In genomic region chr11:78022397-78023396, GRCh38 we compare ENCODE assay signal across 9 cellular contexts. TPM values are rescaled to one million over a fixed set of nuclear protein-coding genes. Genes with fewer than 3 reads are reported as not detected.
DNase-seq lines count a peak whose midpoint lies in the region; ATAC-seq, FAIRE-seq and TF ChIP-seq lines count a peak whose summit lies in the region.
"Had no signal": no experiment of that assay in that cellular context is flagged by ENCODE, and none has a peak within 500 bp of the region (broad histone marks: within the 10 kb centered on the region; RNA-seq: fewer than 3 reads in every experiment).

A gene with protein sequence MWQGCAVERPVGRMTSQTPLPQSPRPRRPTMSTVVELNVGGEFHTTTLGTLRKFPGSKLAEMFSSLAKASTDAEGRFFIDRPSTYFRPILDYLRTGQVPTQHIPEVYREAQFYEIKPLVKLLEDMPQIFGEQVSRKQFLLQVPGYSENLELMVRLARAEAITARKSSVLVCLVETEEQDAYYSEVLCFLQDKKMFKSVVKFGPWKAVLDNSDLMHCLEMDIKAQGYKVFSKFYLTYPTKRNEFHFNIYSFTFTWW (minus strand): TSS chr11:78023276. CDS start chr11:78023249, 27 bp downstream.

- H3K9ac ChIP-seq in K562 (ENCODE audit: insufficient read depth in 1 of 2, low read depth in 2 of 2, low read length in 2 of 2) = peak within 1 kb of the TSS in 1 of 2 experiments; percentile 78; a peak in 2 of 4 replicates
- H3K9ac ChIP-seq in keratinocyte (ENCODE audit: control insufficient read depth, extremely low read depth, insufficient read depth, low read length) = peak within 1 kb of the TSS; percentile 45

- ATAC-seq in K562 (no peak; the same call in 2 of the 3 replicates), HG03045 (IDR thresholded peaks at IDR 0.05; ENCODE audit: unreplicated experiment) (no peak)

- CTCF ChIA-PET in K562 (lab: Yijun Ruan, JAX; ENCODE audit: low intra/inter-chr PET ratio) = no interaction called here

- no peaks in the 10 kb centered on the region for H3K9me1 ChIP-seq in K562 (ENCODE audit: control insufficient read depth, insufficient read depth, low read length)
- H3K9me1 ChIP-seq in keratinocyte (ENCODE audit: control insufficient read depth, extremely low read depth, insufficient read depth, low read length) = no peaks in the 10 kb centered on the region

- no peaks in the 10 kb centered on the region for H3K27me3 ChIP-seq in K562 (ENCODE audit: control insufficient read depth in 2 of 2, insufficient read depth in 2 of 2, low read length in 2 of 2)
- no peaks in the 10 kb centered on the region for H3K27me3 ChIP-seq in keratinocyte (ENCODE audit: control insufficient read depth, extremely low read depth, insufficient read depth, low read length)
- no peaks in the 10 kb centered on the region for H3K27me3 ChIP-seq in tibial nerve

- H3K79me2 ChIP-seq in K562 (ENCODE audit: control insufficient read depth, insufficient read depth, low read length) (no peaks in the 10 kb centered on the region), keratinocyte (ENCODE audit: control insufficient read depth, insufficient read depth, low read length) (no peaks in the 10 kb centered on the region)

- H3K27ac ChIP-seq in K562 (ENCODE audit: extremely low read depth, low read depth, low read length) (no peak within 1 kb of the TSS), keratinocyte (ENCODE audit: control insufficient read depth, insufficient read depth, low read length) (peak within 1 kb of the TSS; percentile 28), tibial nerve (peak within 1 kb of the TSS in 3 of 4 donors; percentile 75 to 84 (median 77))
- H3K27ac ChIP-seq: neutrophil had no signal

- POLR2A ChIA-PET in K562 (lab: Yijun Ruan, JAX) = interaction anchor here (1.2 kb wide), 1 partner anchor 15 kb away, joined by 3 read pairs; no protein-coding TSS in a partner anchor

- H3K4me3 ChIP-seq in K562 (no peak within 1 kb of the TSS), keratinocyte (ENCODE audit: control insufficient read depth in 2 of 3, extremely low read depth in 1 of 3, insufficient read depth in 2 of 3, low read depth in 1 of 3, low read length in 3 of 3) (peak within 1 kb of the TSS; percentile 41 to 67 (median 48)), tibial nerve (peak within 1 kb of the TSS; percentile 38 to 57 (median 50))

- H3K36me3 ChIP-seq in K562 (ENCODE audit: control insufficient read depth, insufficient read depth, low read length) (no peaks in the 10 kb centered on the region), keratinocyte (ENCODE audit: control insufficient read depth in 2 of 2, extremely low read depth in 1 of 2, insufficient read depth in 2 of 2, low read length in 2 of 2) (no peaks in the 10 kb centered on the region), tibial nerve (peaks cover 0 to 7% (median 0%) of the 10 kb centered on the region in 3 donors)
- H3K36me3 ChIP-seq: neutrophil had no signal

- BruUV-seq in K562 (replicated peaks; lab: Mats Ljungman, UMichigan) = no TSS peak

- H3K4me2 ChIP-seq in K562 (ENCODE audit: insufficient read depth, low read length) (no peak within 1 kb of the TSS), keratinocyte (ENCODE audit: control insufficient read depth, extremely low read depth, insufficient read depth, low read depth, low read length) (peak within 1 kb of the TSS; percentile 74)

- H3K4me1 ChIP-seq in K562 (replicated peaks in 1 of 2; ENCODE audit: control insufficient read depth in 2 of 2, insufficient read depth in 2 of 2, low read length in 2 of 2) = peaks cover 0 to 5% of the 10 kb centered on the region in 2 experiments; a peak in 1 of 5 replicates
- peaks cover 15% of the 10 kb centered on the region for H3K4me1 ChIP-seq in keratinocyte (ENCODE audit: control insufficient read depth, extremely low read depth, insufficient read depth, low read length)
- H3K4me1 ChIP-seq in tibial nerve = peaks cover 0 to 21% (median 0%) of the 10 kb centered on the region in 4 donors

- TF ChIP-seq EP300 in K562 (IDR thresholded peaks at IDR 0.05; ENCODE audit: low read length) = no peak
- no peak for TF ChIP-seq EP300 in tibial nerve (IDR thresholded peaks at IDR 0.05)

- WGBS in K562 (ENCODE audit: insufficient coverage, low coverage, missing lambda C conversion rate) = 59% methylated on average over 26 of the region's 37 CpGs
- 9 to 11% methylated on average over 37 of the region's 37 CpGs for WGBS in tibial nerve, 2 donors

- dilution Hi-C loops in keratinocyte (cut with MboI; ENCODE audit: extremely low pct_ligation_motif_present, low sequenced_read_pairs) = no loop called here

- TF ChIP-seq CTCF in K562 (IDR thresholded peaks at IDR 0.05 in 2 of 3, conservative IDR thresholded peaks at IDR 0.05 in 1 of 3; ENCODE audit: insufficient read depth in 2 of 3, low read depth in 1 of 3, low read length in 3 of 3) (no peak), keratinocyte (optimal IDR thresholded peaks at IDR 0.05 in 1 of 3, IDR thresholded peaks at IDR 0.05 in 1 of 3, conservative IDR thresholded peaks at IDR 0.05 in 1 of 3; ENCODE audit: extremely low read depth in 1 of 3, insufficient read depth in 2 of 3, low read length in 3 of 3) (no peak), tibial nerve (IDR thresholded peaks at IDR 0.05) (no peak)

- no peak within 1 kb of the TSS for H2AFZ ChIP-seq in K562 (ENCODE audit: low read depth, low read length)
- peak within 1 kb of the TSS; percentile 94 for H2AFZ ChIP-seq in keratinocyte (ENCODE audit: control insufficient read depth, low read length)

- DNase-seq in NCI-H1105 treated with DMSO at 0.1 percent for 48 hours (lab: John Stamatoyannopoulos, UW) (peak; percentile 30), K562 (ENCODE audit: extremely low read depth in 1 of 4, low spot score in 3 of 4) (no peak), keratinocyte (ENCODE audit: low read depth, low spot score) (no peak), tibial nerve (ENCODE audit: low spot score in 2 of 2) (peak in 1 of 2 donors; percentile 11), globus pallidus (ENCODE audit: low spot score) (no peak), GM19239 (ENCODE audit: insufficient read length, low spot score) (no peak)
- DNase-seq in stimulated activated CD4-positive, alpha-beta T cell treated with anti-CD3 and anti-CD28 coated beads, Interleukin-1b, Interleukin-23, amount 100 ng/mL, for 48 hours = no peak

- TF ChIP-seq RAD21 in K562 (CRISPR knock-in tag; conservative IDR thresholded peaks at IDR 0.05 in 1 of 2, IDR thresholded peaks at IDR 0.05 in 1 of 2) = no peak

- intact Hi-C loops in K562 (cut with micrococcal nuclease) = no loop called here

- H4K20me1 ChIP-seq in K562 (replicated peaks; ENCODE audit: control insufficient read depth, insufficient read depth, low read length) = no peaks in the 10 kb centered on the region
- H4K20me1 ChIP-seq in keratinocyte (ENCODE audit: control insufficient read depth, extremely low read depth, insufficient read depth, low read length) = no peaks in the 10 kb centered on the region

- in situ Hi-C loops in K562 (cut with MboI) = no loop called here

- TF ChIP-seq POLR2A in K562 (conservative IDR thresholded peaks at IDR 0.05) (no peak), tibial nerve (IDR thresholded peaks at IDR 0.05) (no peak)

- H3K9me3 ChIP-seq in K562 (replicated peaks; ENCODE audit: control insufficient read depth, insufficient read depth, low read depth, low read length) (no peaks in the 10 kb centered on the region; the same call in 1 of the 2 replicates), keratinocyte (ENCODE audit: control insufficient read depth, low read depth, low read length) (no peaks in the 10 kb centered on the region), tibial nerve (no peaks in the 10 kb centered on the region)
- H3K9me3 ChIP-seq: neutrophil had no signal

- FAIRE-seq in K562 (lab: Jason Lieb, UNC) (no peak), keratinocyte (lab: Jason Lieb, UNC) (no peak), GM19239 (lab: Jason Lieb, UNC) (no peak)

TF ChIP-seq in K562, 482 proteins besides CTCF, POLR2A, EP300 and RAD21:
- TF ChIP-seq HDAC3 (IDR thresholded peaks at IDR 0.05; ENCODE audit: borderline replicate concordance, partially characterized antibody) (no peak), PCBP1 (IDR thresholded peaks at IDR 0.05; ENCODE audit: low read depth, low read length, poor library complexity, severe bottlenecking) (peak; percentile 27)

RNA-seq across cellular contexts. Expression of the gene that starts here (rescaled TPM):
- 0.40 and 0.51 TPM in 2 replicates for total RNA-seq in K562 (2011; cell fraction: chromatin; rRNA removed; ENCODE audit: low replicate concordance)
- 0.39 TPM in 1 of 2 replicates, not detected in the other for total RNA-seq in K562 (2011; cell fraction: nucleolus; rRNA removed)
- total RNA-seq in K562 (2011; cell fraction: nucleoplasm; rRNA removed) = 0.29 TPM in 1 of 2 replicates, not detected in the other
- total RNA-seq in K562 (2014; rRNA removed) (0.08 TPM in 1 of 2 replicates, not detected in the other), K562 (2014; rRNA removed; fragmentation: Illumina TruSeq; extraction: Trizol) (0.11 TPM in 1 of 2 replicates, not detected in the other), K562 (2015; rRNA removed; fragmentation: Illumina TruSeq; extraction: Trizol) (0.14 and 0.15 TPM in 2 replicates), K562 (2021) (0.09 and 0.29 TPM in 2 replicates), tibial nerve (1 to 10 TPM; 2.5 to 6.0 (median 3.4) TPM)
- polyA plus RNA-seq in K562 (2011; rRNA removed) (0.11 and 0.20 TPM in 2 replicates), K562 (2014; fragmentation: Illumina TruSeq; extraction: Trizol) (0.14 and 0.30 TPM in 2 replicates), K562 (2014; fragmentation: Nextera tagmentation; extraction: Ambion mirVana) (under 1 TPM in 1 of 2 experiments, not detected in 1; 0.29 TPM), K562 (2014; rRNA removed) (0.04 TPM in 1 of 2 replicates, not detected in the other), keratinocyte (0.81 to 3.4 TPM (median 2.1 TPM) in 3 replicates)
- polyA plus RNA-seq in K562 (2011; cell fraction: cytosol; rRNA removed) = 0.10 TPM in 1 of 2 replicates, not detected in the other
- 0.07 and 0.21 TPM in 2 replicates for polyA plus RNA-seq in K562 (2011; cell fraction: nucleus; rRNA removed)
- polyA plus RNA-seq in K562 (2012) = 0.14 and 0.32 TPM in 2 replicates
- polyA minus RNA-seq in K562 (2011; rRNA and poly(A)+ RNA removed) = 0.18 TPM in 1 of 2 replicates, not detected in the other
- not detected in 2 replicates for polyA minus RNA-seq in K562 (2011; cell fraction: cytosol; rRNA and poly(A)+ RNA removed)
- not detected in 2 replicates for polyA minus RNA-seq in K562 (2011; cell fraction: nucleus; rRNA and poly(A)+ RNA removed)
- polyA plus RNA-seq in keratinocyte (2011; ENCODE audit: low read depth) = 0.60 TPM
- polyA plus RNA-seq in keratinocyte (2011; cell fraction: cytosol; rRNA removed) = 1.0 and 1.6 TPM in 2 replicates
- 0.50 and 0.69 TPM in 2 replicates for polyA plus RNA-seq in keratinocyte (2011; cell fraction: nucleus; rRNA removed)
- polyA plus RNA-seq in keratinocyte (2012; ENCODE audit: low replicate concordance) = 0.52 and 2.6 TPM in 2 replicates
- 0.69 to 4.9 TPM (median 1.5 TPM) in 3 replicates for polyA minus RNA-seq in keratinocyte
- 1.3 TPM for polyA minus RNA-seq in keratinocyte (2011; cell fraction: cytosol; rRNA and poly(A)+ RNA removed)
- polyA minus RNA-seq in keratinocyte (2011; cell fraction: nucleus; rRNA and poly(A)+ RNA removed) = 0.32 and 0.47 TPM in 2 replicates
